In genomic region chr17:376936-377863, GRCh38 we compare ENCODE assay signal across 13 cellular contexts. TPM values are rescaled to one million over a fixed set of nuclear protein-coding genes. Genes with fewer than 3 reads are reported as not detected.
DNase-seq lines count a peak whose midpoint lies in the region; FAIRE-seq and TF ChIP-seq lines count a peak whose summit lies in the region.
"Had no signal": no experiment of that assay in that cellular context is flagged by ENCODE, and none has a peak within 500 bp of the region (broad histone marks: within the 10 kb centered on the region; RNA-seq: fewer than 3 reads in every experiment).

No MANE protein-coding gene starts in this region.

- no peaks in the 10 kb centered on the region for H3K27me3 ChIP-seq in H1 (replicated peaks in 1 of 4; ENCODE audit: control insufficient read depth in 3 of 4, extremely low read depth in 1 of 4, insufficient read depth in 3 of 4, low read length in 3 of 4)
- H3K27me3 ChIP-seq in ovary: no peaks in the 10 kb centered on the region

- TF ChIP-seq POLR2A in H1 (IDR thresholded peaks at IDR 0.05; ENCODE audit: control extremely low read depth in 1 of 2, low read depth in 2 of 2, low read length in 2 of 2) (no peak), ovary (IDR thresholded peaks at IDR 0.05) (no peak)

- WGBS in H1 (ENCODE audit: extremely low coverage in 1 of 2, insufficient coverage in 1 of 2, insufficient read length in 1 of 2, insufficient replicate concordance in 2 of 2, low coverage in 1 of 2, low lambda C conversion rate in 2 of 2, missing lambda C conversion rate in 1 of 2), 2 experiments: 72% methylated on average over 11 of the region's 14 CpGs; no CpG with 5 or more reads in 1 of the 2 experiments
- WGBS in ovary, 3 donors: 61 to 62% (median 62%) methylated on average over 14 of the region's 14 CpGs

- no peak overlapping the region for H3K4ac ChIP-seq in H1 (replicated peaks; ENCODE audit: insufficient read length, low read depth, low read length)

- POLR2A ChIA-PET in H1 (lab: Charles Lee; ENCODE audit: partially characterized antibody): interaction anchor here (0.7 kb wide), 1 partner anchor 360 kb away, joined by 3 read pairs; no protein-coding TSS in a partner anchor

- H4K20me1 ChIP-seq in H1 (replicated peaks in 1 of 2; ENCODE audit: control insufficient read depth in 1 of 2, insufficient read depth in 2 of 2, low read length in 2 of 2): no peaks in the 10 kb centered on the region

- peak overlapping the region; percentile 26 for H3K4me3 Mint-ChIP-seq in nephron progenitor cell
- H3K4me3 Mint-ChIP-seq: activated T-helper 1 cell treated with anti-CD3 and anti-CD28 coated beads, Interleukin-12 subunit alpha, Interleukin-12 subunit beta, Interleukin-2, Interleukin-4 antibody, amounts not matched to agents 30 ng/mL and 10 ng/mL and 1 ng/mL, durations not matched to agents 14 hours and 24 hours and 36 hours had no signal

- H3K23me2 ChIP-seq in H1 (ENCODE audit: low read depth, low read length): no peaks in the 10 kb centered on the region

- H3K23ac ChIP-seq in H1 (ENCODE audit: insufficient read length): no peak overlapping the region

- H3K9me3 ChIP-seq in H1 (ENCODE audit: insufficient read depth in 2 of 2, low read depth in 1 of 2, low read length in 1 of 2): no peaks in the 10 kb centered on the region
- H3K9me3 ChIP-seq in ovary: no peaks in the 10 kb centered on the region
- H3K9me3 ChIP-seq: Caco-2 had no signal

- H3K4me1 ChIP-seq in H1 (replicated peaks in 1 of 4; ENCODE audit: control insufficient read depth in 3 of 4, insufficient read depth in 4 of 4, low read length in 3 of 4) (peaks cover 0 to 4% (median 2%) of the 10 kb centered on the region in 4 experiments; a peak in 5 of 7 replicates), ovary (ENCODE audit: insufficient read depth) (peaks cover 4% of the 10 kb centered on the region)

- TF ChIP-seq EP300 in H1 (IDR thresholded peaks at IDR 0.05; ENCODE audit: borderline replicate concordance in 1 of 2, low read depth in 2 of 2, low read length in 2 of 2) (no peak), ovary (IDR thresholded peaks at IDR 0.05) (no peak)

- no peaks in the 10 kb centered on the region for H3K79me2 ChIP-seq in H1 (ENCODE audit: control insufficient read depth in 1 of 2, insufficient read depth in 2 of 2, low read length in 2 of 2)

- no peak overlapping the region for H3K18ac ChIP-seq in H1 (ENCODE audit: extremely low read depth, low read length)

- intact Hi-C loops in ovary (cut with DNase I): no loop called here

- H3K79me1 ChIP-seq in H1 (ENCODE audit: low read depth, low read length): no peaks in the 10 kb centered on the region

- H3K4me3 ChIP-seq in H1 (ENCODE audit: extremely low read depth in 1 of 4, insufficient read depth in 2 of 4, low read depth in 3 of 4, low read length in 4 of 4): no peak overlapping the region
- no peak overlapping the region for H3K4me3 ChIP-seq in ovary

- no peak overlapping the region; the same call in 1 of the 2 replicates for H2AFZ ChIP-seq in H1 (ENCODE audit: low read length)

- no peak overlapping the region for H4K91ac ChIP-seq in H1 (replicated peaks; ENCODE audit: insufficient read length, low read length)

- no peak overlapping the region for H3K14ac ChIP-seq in H1 (ENCODE audit: insufficient read length)

- CTCF ChIA-PET in H1 (lab: Charles Lee; ENCODE audit: partially characterized antibody): interaction anchor here (0.9 to 2.3 kb wide), 4 partner anchors 10 to 65 kb away, joined by 3 to 8 read pairs (median 4); no protein-coding TSS in a partner anchor

- DNase-seq in GF-D8 (lab: John Stamatoyannopoulos, UW) (peak; percentile 48), NCI-H146 treated with DMSO at 0.1 percent for 48 hours (lab: John Stamatoyannopoulos, UW; ENCODE audit: unreplicated experiment) (peak; percentile 16), H1 (ENCODE audit: low read depth in 1 of 2, low spot score in 2 of 2) (no peak), nephron progenitor cell (no peak), DMS79 treated with DMSO at 0.1 percent for 48 hours (lab: John Stamatoyannopoulos, UW) (no peak), NCI-H345 (lab: John Stamatoyannopoulos, UW) (no peak), ovary (no peak)
- no peak for DNase-seq in stimulated activated CD4-positive, alpha-beta T cell treated with anti-CD3 and anti-CD28 coated beads, Interleukin-4, amount 100 ng/mL, for 24 hours
- DNase-seq: NCI-H526; occipital lobe; stimulated activated CD4-positive, alpha-beta T cell treated with anti-CD3 and anti-CD28 coated beads, Interleukin-2, amount 100 ng/mL, for 48 hours had no signal

- no peak overlapping the region for H3K4me2 ChIP-seq in H1 (ENCODE audit: insufficient read depth in 1 of 2, low read depth in 2 of 2, low read length in 2 of 2)

- H3K27ac Mint-ChIP-seq in nephron progenitor cell: no peak overlapping the region
- H3K27ac Mint-ChIP-seq: activated T-helper 1 cell treated with anti-CD3 and anti-CD28 coated beads, Interleukin-12 subunit alpha, Interleukin-12 subunit beta, Interleukin-2, Interleukin-4 antibody, amounts not matched to agents 30 ng/mL and 10 ng/mL and 1 ng/mL, durations not matched to agents 14 hours and 24 hours and 36 hours had no signal

- H3K36me3 Mint-ChIP-seq in nephron progenitor cell (ENCODE audit: low read depth): no peaks in the 10 kb centered on the region

- no peak overlapping the region for H2BK5ac ChIP-seq in H1 (ENCODE audit: low read depth, low read length)

- H3K9ac ChIP-seq in H1 (replicated peaks in 1 of 4; ENCODE audit: extremely low read depth in 1 of 4, low read depth in 3 of 4, low read length in 3 of 4): no peak overlapping the region

- TF ChIP-seq RAD21 in H1 (IDR thresholded peaks at IDR 0.05 in 1 of 2, conservative IDR thresholded peaks at IDR 0.05 in 1 of 2; ENCODE audit: low read depth in 2 of 2, low read length in 2 of 2): no peak

- no peak for TF ChIP-seq CTCF in H1 (IDR thresholded peaks at IDR 0.05; ENCODE audit: control extremely low read depth in 1 of 3, insufficient read depth in 1 of 3, low read depth in 1 of 3, low read length in 3 of 3)
- no peak for TF ChIP-seq CTCF in nephron progenitor cell (IDR thresholded peaks at IDR 0.05)
- TF ChIP-seq CTCF in ovary (IDR thresholded peaks at IDR 0.05): no peak

- H2BK20ac ChIP-seq in H1 (ENCODE audit: low read length): peak overlapping the region; percentile 18; the same call in 1 of the 2 replicates

- H3K9me3 Mint-ChIP-seq in nephron progenitor cell: peaks cover 6% of the 10 kb centered on the region

- H4K5ac ChIP-seq in H1 (ENCODE audit: insufficient read length, low read depth, low read length): no peak overlapping the region

- H3K56ac ChIP-seq in H1 (replicated peaks; ENCODE audit: insufficient read length, low read depth, low read length): no peak overlapping the region

- H3K36me3 ChIP-seq in H1 (ENCODE audit: control insufficient read depth in 2 of 4, insufficient read depth in 4 of 4, low read length in 3 of 4) (no peaks in the 10 kb centered on the region), ovary (no peaks in the 10 kb centered on the region)

- H3K27ac ChIP-seq in H1 (ENCODE audit: low read depth, low read length) (no peak overlapping the region), ovary (no peak overlapping the region)

- no peak overlapping the region for H2BK15ac ChIP-seq in H1 (ENCODE audit: low read length)

- no peak overlapping the region for H2BK120ac ChIP-seq in H1 (replicated peaks; ENCODE audit: low read depth, low read length)

- no peak overlapping the region for H2AK5ac ChIP-seq in H1 (ENCODE audit: low read depth, low read length)

- H2BK12ac ChIP-seq in H1 (ENCODE audit: low read depth, low read length): no peak overlapping the region

- FAIRE-seq in H1 (lab: Jason Lieb, UNC): no peak

- peaks cover 9% of the 10 kb centered on the region for H3K27me3 Mint-ChIP-seq in nephron progenitor cell (ENCODE audit: low read depth, poor library complexity)

- peaks cover 66% of the 10 kb centered on the region for H3K4me1 Mint-ChIP-seq in nephron progenitor cell

- H4K8ac ChIP-seq in H1 (ENCODE audit: extremely low read depth, insufficient read depth, low read length): no peak overlapping the region

TF ChIP-seq in H1, 55 proteins besides CTCF, POLR2A, EP300 and RAD21:
- TF ChIP-seq EGR1 (IDR thresholded peaks at IDR 0.05; ENCODE audit: borderline replicate concordance, low read depth, low read length) (no peak), CEBPB (IDR thresholded peaks at IDR 0.05; ENCODE audit: low read depth, low read length) (peak; percentile 23; the same call in 1 of the 2 replicates)
- TF ChIP-seq, protein P1, sequence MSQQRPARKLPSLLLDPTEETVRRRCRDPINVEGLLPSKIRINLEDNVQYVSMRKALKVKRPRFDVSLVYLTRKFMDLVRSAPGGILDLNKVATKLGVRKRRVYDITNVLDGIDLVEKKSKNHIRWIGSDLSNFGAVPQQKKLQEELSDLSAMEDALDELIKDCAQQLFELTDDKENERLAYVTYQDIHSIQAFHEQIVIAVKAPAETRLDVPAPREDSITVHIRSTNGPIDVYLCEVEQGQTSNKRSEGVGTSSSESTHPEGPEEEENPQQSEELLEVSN (IDR thresholded peaks at IDR 0.05): no peak

RNA-seq across cellular contexts. Expression of gene RPH3AL, which starts 24.6 kb away (rescaled TPM):
- total RNA-seq in H1 (2021; fragmentation: NEBNext Ultra II Directional; extraction: Animal tissue kit (Norgen Biotek cat#: 25700)): 5.6 and 6.1 TPM in 2 replicates
- polyA plus RNA-seq in H1 (2011; rRNA removed): 5.8 and 10.7 TPM in 2 replicates
- polyA plus RNA-seq in H1 (2011; cell fraction: cytosol; rRNA removed): 6.1 TPM
- polyA plus RNA-seq in H1 (2011; cell fraction: nucleus; rRNA removed): 8.3 TPM
- 4.1 to 6.5 TPM (median 4.9 TPM) in 4 replicates for polyA plus RNA-seq in H1 (2012, experiment 1 of 2)
- 6.6 TPM for polyA plus RNA-seq in H1 (2012, experiment 2 of 2)
- polyA plus RNA-seq in H1 (2013, experiment 1 of 2): 3.9 TPM
- 4.0 TPM for polyA plus RNA-seq in H1 (2013, experiment 2 of 2)
- polyA minus RNA-seq in H1 (2011; rRNA and poly(A)+ RNA removed): 2.3 and 2.7 TPM in 2 replicates
- polyA minus RNA-seq in H1 (2011; cell fraction: cytosol; rRNA and poly(A)+ RNA removed): 4.3 TPM
- polyA minus RNA-seq in H1 (2011; cell fraction: nucleus; rRNA and poly(A)+ RNA removed): 9.9 TPM
- total RNA-seq in ovary: 10 to 100 TPM; 19.4 to 43.8 (median 25.5) TPM
- polyA plus RNA-seq in ovary: 10 to 100 TPM in 1 of 2 donors, 1 to 10 TPM in 1; 5.8 to 15.6 TPM

Comparison
In these comparisons a context has a peak if more than half of its experiments do, and no peak if none do; other contexts are left out.
1. DNase-seq: peak in GF-D8 (single experiment) and NCI-H146 treated with DMSO at 0.1 percent for 48 hours (single experiment); none in H1 (0 of 2), nephron progenitor cell (single experiment), stimulated activated CD4-positive, alpha-beta T cell treated with anti-CD3 and anti-CD28 coated beads, Interleukin-4, amount 100 ng/mL, for 24 hours (single experiment), DMS79 treated with DMSO at 0.1 percent for 48 hours (single experiment), NCI-H345 (single experiment) and ovary (0 of 5).